In the genomic region with DNA sequence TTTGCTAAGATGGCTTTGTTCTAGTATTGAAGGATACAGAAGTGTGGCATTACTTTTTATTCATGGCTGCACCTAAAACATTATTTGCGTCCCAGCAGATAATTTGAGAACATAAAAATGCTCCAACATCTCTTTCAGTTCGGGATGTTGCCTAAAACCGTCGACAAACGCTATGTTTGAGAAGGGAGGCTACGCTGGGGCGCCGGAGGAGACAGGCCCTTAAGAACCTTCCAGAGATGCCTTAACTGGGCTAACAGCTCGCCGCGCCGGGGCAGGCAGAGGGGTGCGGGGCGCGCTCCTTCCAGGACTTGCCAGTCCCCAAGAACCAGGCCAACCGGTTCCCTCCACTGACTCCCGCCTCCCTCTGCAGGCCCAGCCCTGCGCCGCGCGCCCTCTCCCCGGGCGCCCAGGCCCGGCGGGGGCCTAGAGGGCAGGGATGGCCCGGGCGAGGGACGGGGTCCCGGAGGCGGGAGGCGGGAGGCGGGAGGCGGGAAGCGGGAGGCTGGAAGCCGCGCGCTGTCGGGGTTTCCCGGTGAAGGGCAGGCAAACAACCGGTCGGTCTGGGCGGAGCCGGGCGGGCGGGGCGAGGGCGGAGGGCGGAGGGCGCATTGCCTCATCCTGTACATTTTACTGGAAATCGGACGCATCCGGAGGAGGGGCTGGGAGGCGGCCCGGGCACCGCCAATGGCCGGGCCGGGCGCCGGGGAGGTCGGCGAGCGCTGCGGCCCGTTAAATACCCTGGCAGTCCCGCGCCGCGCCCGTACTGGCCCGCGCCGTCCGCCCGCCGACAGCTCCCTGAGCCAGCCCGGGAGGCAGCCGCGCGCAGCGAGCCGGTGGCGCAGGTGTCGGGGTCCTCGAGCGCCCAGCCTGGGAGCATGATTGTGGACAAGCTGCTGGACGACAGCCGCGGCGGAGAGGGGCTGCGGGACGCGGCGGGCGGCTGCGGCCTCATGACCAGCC, we compare ENCODE assay signal across 8 cellular contexts. TPM values are rescaled to one million over a fixed set of nuclear protein-coding genes. Genes with fewer than 3 reads are reported as not detected.
DNase-seq lines count a peak whose midpoint lies in the region; ATAC-seq and TF ChIP-seq lines count a peak whose summit lies in the region.

A gene with protein sequence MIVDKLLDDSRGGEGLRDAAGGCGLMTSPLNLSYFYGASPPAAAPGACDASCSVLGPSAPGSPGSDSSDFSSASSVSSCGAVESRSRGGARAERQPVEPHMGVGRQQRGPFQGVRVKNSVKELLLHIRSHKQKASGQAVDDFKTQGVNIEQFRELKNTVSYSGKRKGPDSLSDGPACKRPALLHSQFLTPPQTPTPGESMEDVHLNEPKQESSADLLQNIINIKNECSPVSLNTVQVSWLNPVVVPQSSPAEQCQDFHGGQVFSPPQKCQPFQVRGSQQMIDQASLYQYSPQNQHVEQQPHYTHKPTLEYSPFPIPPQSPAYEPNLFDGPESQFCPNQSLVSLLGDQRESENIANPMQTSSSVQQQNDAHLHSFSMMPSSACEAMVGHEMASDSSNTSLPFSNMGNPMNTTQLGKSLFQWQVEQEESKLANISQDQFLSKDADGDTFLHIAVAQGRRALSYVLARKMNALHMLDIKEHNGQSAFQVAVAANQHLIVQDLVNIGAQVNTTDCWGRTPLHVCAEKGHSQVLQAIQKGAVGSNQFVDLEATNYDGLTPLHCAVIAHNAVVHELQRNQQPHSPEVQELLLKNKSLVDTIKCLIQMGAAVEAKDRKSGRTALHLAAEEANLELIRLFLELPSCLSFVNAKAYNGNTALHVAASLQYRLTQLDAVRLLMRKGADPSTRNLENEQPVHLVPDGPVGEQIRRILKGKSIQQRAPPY (plus strand): TSS at position 761 of the 960 bp plus-strand sequence. CDS start 115 bp downstream, at position 876.

- under 1% methylated on average over 95 of the region's 95 CpGs for WGBS in liver

- ATAC-seq in GM19324 (IDR thresholded peaks at IDR 0.05; ENCODE audit: low FRiP score, unreplicated experiment) = peak; percentile 87
- ATAC-seq in HG03460 (IDR thresholded peaks at IDR 0.05; ENCODE audit: unreplicated experiment) = peak; percentile 78

- H3K9me3 ChIP-seq in BE2C (no peaks in the 10 kb centered on the region), liver (ENCODE audit: control insufficient read depth in 4 of 4, low read length in 3 of 4) (no peaks in the 10 kb centered on the region)

- H3K27me3 ChIP-seq in BE2C (no peaks in the 10 kb centered on the region), liver (ENCODE audit: control insufficient read depth in 4 of 4, insufficient read depth in 4 of 4, low read length in 3 of 4) (no peaks in the 10 kb centered on the region)

- DNase-seq in BE2C (peak; percentile 95), NCI-H82 (lab: John Stamatoyannopoulos, UW) (peak; percentile 92), dermis microvascular lymphatic vessel endothelial cell (ENCODE audit: low read depth in 2 of 2) (peak; percentile 81 to 96)
- peak; percentile 97 for DNase-seq in activated CD4-positive, alpha-beta T cell treated with anti-CD3 and anti-CD28 coated beads, Interleukin-2, amount 50 U/mL, for 48 hours
- DNase-seq in stimulated activated CD4-positive, alpha-beta T cell treated with anti-CD3 and anti-CD28 coated beads, Interleukin-4, amount 100 ng/mL, for 24 hours = peak; percentile 92

- H3K4me3 ChIP-seq in BE2C (ENCODE audit: low read depth, low read length) (peak within 1 kb of the TSS; percentile 89), liver (ENCODE audit: low read depth in 1 of 3, low read length in 3 of 3) (peak within 1 kb of the TSS; percentile 76 to 97 (median 94))

- H3K9ac ChIP-seq in liver (ENCODE audit: low read depth in 1 of 2, low read length in 2 of 2) = peak within 1 kb of the TSS; percentile 95 to 96

- H3K36me3 ChIP-seq in BE2C (peaks cover 7% of the 10 kb centered on the region), liver (ENCODE audit: control insufficient read depth in 4 of 4, insufficient read depth in 3 of 4, low read depth in 1 of 4, low read length in 3 of 4) (peaks cover 11 to 22% (median 21%) of the 10 kb centered on the region in 4 donors)

- H3K4me1 ChIP-seq in BE2C (0 out of 2 replicates have a peak, but pooled peaks cover 3% of the 10 kb centered on the region), liver (ENCODE audit: control insufficient read depth in 4 of 4, insufficient read depth in 4 of 4, low read length in 3 of 4) (peaks cover 6 to 44% (median 16%) of the 10 kb centered on the region in 4 donors)

- TF ChIP-seq CTCF in BE2C (IDR thresholded peaks at IDR 0.05; ENCODE audit: low read depth, low read length) (no peak), liver (IDR thresholded peaks at IDR 0.05; ENCODE audit: low read depth, low read length, missing input control) (no peak)

- peak within 1 kb of the TSS; percentile 97 to 99 for H3K27ac ChIP-seq in liver (ENCODE audit: low read depth in 1 of 2, low read length in 2 of 2)

- peak in 1 of 2 donors; percentile 1 for TF ChIP-seq RAD21 in liver (IDR thresholded peaks at IDR 0.05)

TF ChIP-seq in liver, 16 proteins besides CTCF, POLR2A, EP300 and RAD21:
- TF ChIP-seq JUND (IDR thresholded peaks at IDR 0.05) (peak in 1 of 2 donors; percentile 33), EGR1 (IDR thresholded peaks at IDR 0.05; ENCODE audit: low read depth in 2 of 2) (peak in 1 of 2 donors; percentile 47), TAF1 (conservative IDR thresholded peaks at IDR 0.05) (peak; percentile 75), NR2F2 (IDR thresholded peaks at IDR 0.05) (no peak), YY1 (IDR thresholded peaks at IDR 0.05) (peak; percentile 20), SP1 (IDR thresholded peaks at IDR 0.05) (peak; percentile 60), RXRA (IDR thresholded peaks at IDR 0.05) (no peak), GABPA (IDR thresholded peaks at IDR 0.05 in 1 of 2, conservative IDR thresholded peaks at IDR 0.05 in 1 of 2) (peak in 1 of 2 donors; percentile 18), HNF4A (conservative IDR thresholded peaks at IDR 0.05) (peak; percentile 63 to 71), HNF4G (IDR thresholded peaks at IDR 0.05) (no peak), FOXA1 (IDR thresholded peaks at IDR 0.05) (no peak), FOXA2 (IDR thresholded peaks at IDR 0.05) (no peak)
- TF ChIP-seq, protein P1, sequence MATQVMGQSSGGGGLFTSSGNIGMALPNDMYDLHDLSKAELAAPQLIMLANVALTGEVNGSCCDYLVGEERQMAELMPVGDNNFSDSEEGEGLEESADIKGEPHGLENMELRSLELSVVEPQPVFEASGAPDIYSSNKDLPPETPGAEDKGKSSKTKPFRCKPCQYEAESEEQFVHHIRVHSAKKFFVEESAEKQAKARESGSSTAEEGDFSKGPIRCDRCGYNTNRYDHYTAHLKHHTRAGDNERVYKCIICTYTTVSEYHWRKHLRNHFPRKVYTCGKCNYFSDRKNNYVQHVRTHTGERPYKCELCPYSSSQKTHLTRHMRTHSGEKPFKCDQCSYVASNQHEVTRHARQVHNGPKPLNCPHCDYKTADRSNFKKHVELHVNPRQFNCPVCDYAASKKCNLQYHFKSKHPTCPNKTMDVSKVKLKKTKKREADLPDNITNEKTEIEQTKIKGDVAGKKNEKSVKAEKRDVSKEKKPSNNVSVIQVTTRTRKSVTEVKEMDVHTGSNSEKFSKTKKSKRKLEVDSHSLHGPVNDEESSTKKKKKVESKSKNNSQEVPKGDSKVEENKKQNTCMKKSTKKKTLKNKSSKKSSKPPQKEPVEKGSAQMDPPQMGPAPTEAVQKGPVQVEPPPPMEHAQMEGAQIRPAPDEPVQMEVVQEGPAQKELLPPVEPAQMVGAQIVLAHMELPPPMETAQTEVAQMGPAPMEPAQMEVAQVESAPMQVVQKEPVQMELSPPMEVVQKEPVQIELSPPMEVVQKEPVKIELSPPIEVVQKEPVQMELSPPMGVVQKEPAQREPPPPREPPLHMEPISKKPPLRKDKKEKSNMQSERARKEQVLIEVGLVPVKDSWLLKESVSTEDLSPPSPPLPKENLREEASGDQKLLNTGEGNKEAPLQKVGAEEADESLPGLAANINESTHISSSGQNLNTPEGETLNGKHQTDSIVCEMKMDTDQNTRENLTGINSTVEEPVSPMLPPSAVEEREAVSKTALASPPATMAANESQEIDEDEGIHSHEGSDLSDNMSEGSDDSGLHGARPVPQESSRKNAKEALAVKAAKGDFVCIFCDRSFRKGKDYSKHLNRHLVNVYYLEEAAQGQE (IDR thresholded peaks at IDR 0.05) = peak; percentile 51
- TF ChIP-seq, protein P2, sequence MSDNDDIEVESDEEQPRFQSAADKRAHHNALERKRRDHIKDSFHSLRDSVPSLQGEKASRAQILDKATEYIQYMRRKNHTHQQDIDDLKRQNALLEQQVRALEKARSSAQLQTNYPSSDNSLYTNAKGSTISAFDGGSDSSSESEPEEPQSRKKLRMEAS (IDR thresholded peaks at IDR 0.05) = no peak
- TF ChIP-seq, protein P3, sequence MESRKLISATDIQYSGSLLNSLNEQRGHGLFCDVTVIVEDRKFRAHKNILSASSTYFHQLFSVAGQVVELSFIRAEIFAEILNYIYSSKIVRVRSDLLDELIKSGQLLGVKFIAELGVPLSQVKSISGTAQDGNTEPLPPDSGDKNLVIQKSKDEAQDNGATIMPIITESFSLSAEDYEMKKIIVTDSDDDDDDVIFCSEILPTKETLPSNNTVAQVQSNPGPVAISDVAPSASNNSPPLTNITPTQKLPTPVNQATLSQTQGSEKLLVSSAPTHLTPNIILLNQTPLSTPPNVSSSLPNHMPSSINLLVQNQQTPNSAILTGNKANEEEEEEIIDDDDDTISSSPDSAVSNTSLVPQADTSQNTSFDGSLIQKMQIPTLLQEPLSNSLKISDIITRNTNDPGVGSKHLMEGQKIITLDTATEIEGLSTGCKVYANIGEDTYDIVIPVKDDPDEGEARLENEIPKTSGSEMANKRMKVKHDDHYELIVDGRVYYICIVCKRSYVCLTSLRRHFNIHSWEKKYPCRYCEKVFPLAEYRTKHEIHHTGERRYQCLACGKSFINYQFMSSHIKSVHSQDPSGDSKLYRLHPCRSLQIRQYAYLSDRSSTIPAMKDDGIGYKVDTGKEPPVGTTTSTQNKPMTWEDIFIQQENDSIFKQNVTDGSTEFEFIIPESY (IDR thresholded peaks at IDR 0.05) = no peak
- TF ChIP-seq, protein P4, sequence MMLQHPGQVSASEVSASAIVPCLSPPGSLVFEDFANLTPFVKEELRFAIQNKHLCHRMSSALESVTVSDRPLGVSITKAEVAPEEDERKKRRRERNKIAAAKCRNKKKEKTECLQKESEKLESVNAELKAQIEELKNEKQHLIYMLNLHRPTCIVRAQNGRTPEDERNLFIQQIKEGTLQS (IDR thresholded peaks at IDR 0.05) = no peak

RNA-seq across cellular contexts. Expression of the gene that starts here (rescaled TPM):
- polyA plus RNA-seq in BE2C (2012; ENCODE audit: insufficient read depth, insufficient read length, low read depth) = 2.0 TPM
- 6.8 and 7.2 TPM in 2 replicates for total RNA-seq in dermis microvascular lymphatic vessel endothelial cell
- 10 to 100 TPM; 13.8 to 78.8 TPM for total RNA-seq in liver
- polyA plus RNA-seq in liver = 10 to 100 TPM in 1 of 2 donors, 1 to 10 TPM in 1; 4.8 to 33.7 TPM

Comparison
In these comparisons a context has a peak if more than half of its experiments do, and no peak if none do; other contexts are left out.
1. Peak in every context shown above with its lines: DNase-seq, ATAC-seq, H3K4me3 ChIP-seq and H3K27ac ChIP-seq.